19 cellular contexts compared by ENCODE assay signal in genomic region chr1:204091787-204092312, GRCh38.
"Had no signal": no experiment of that assay in that cellular context is flagged by ENCODE, and none has a peak within 500 bp of the region (broad histone marks: within the 10 kb centered on the region; RNA-seq: fewer than 3 reads in every experiment).

No MANE protein-coding gene starts in this region.

- H3K9me3 Mint-ChIP-seq: activated CD8-positive, alpha-beta T cell treated with anti-CD3 and anti-CD28 coated beads for 36 hours; activated naive CD4-positive, alpha-beta T cell treated with anti-CD3 and anti-CD28 coated beads, Interleukin-2, amount 50 U/mL, for 72 hours; naive B cell had no signal

- H3K27ac ChIP-seq: brain microvascular endothelial cell had no signal

- H3K36me3 ChIP-seq: brain microvascular endothelial cell, gastroesophageal sphincter, heart right ventricle, right atrium auricular region, suprapubic skin had no signal

- H3K4me1 Mint-ChIP-seq: naive B cell had no signal

- H3K4me3 ChIP-seq: gastroesophageal sphincter, heart right ventricle, right atrium auricular region, suprapubic skin had no signal

- H3K27me3 Mint-ChIP-seq: activated CD8-positive, alpha-beta T cell treated with anti-CD3 and anti-CD28 coated beads for 36 hours had no signal

- H3K4me3 Mint-ChIP-seq: activated CD8-positive, alpha-beta T cell treated with anti-CD3 and anti-CD28 coated beads for 36 hours; naive B cell; T-helper 17 cell had no signal

- DNase-seq: activated CD4-positive, alpha-beta T cell treated with anti-CD3 and anti-CD28 coated beads for 48 hours; activated CD8-positive, alpha-beta T cell treated with anti-CD3 and anti-CD28 coated beads for 36 hours; activated gamma-delta T cell; activated T-cell treated with anti-CD3 and anti-CD28 coated beads, Interleukin-2, amount 50 U/mL, for 48 hours; amygdala; brain microvascular endothelial cell; cerebellar nuclear complex; erythroblast; heart right ventricle; naive B cell; nucleus accumbens; small intestine; stimulated activated CD4-positive, alpha-beta T cell treated with anti-CD3 and anti-CD28 coated beads, Interleukin-4, amount 100 ng/mL, for 24 hours; stimulated activated naive CD4-positive, alpha-beta T cell treated with Interleukin-2 at 50 U/mL for 16 hours; T-helper 17 cell had no signal

- H3K9me3 ChIP-seq: gastroesophageal sphincter, heart right ventricle, right atrium auricular region, suprapubic skin had no signal

- H3K36me3 Mint-ChIP-seq: activated naive CD4-positive, alpha-beta T cell treated with anti-CD3 and anti-CD28 coated beads, Interleukin-2, amount 50 U/mL, for 72 hours; naive B cell had no signal

- H3K27me3 ChIP-seq: brain microvascular endothelial cell, gastroesophageal sphincter, heart right ventricle, right atrium auricular region, suprapubic skin had no signal

- H3K27ac Mint-ChIP-seq: activated CD8-positive, alpha-beta T cell treated with anti-CD3 and anti-CD28 coated beads for 36 hours; activated naive CD4-positive, alpha-beta T cell treated with anti-CD3 and anti-CD28 coated beads, Interleukin-2, amount 50 U/mL, for 72 hours; T-helper 17 cell had no signal

- ATAC-seq: activated CD8-positive, alpha-beta T cell treated with anti-CD3 and anti-CD28 coated beads for 36 hours; activated naive CD4-positive, alpha-beta T cell treated with anti-CD3 and anti-CD28 coated beads, Interleukin-2, amount 50 U/mL, for 72 hours; gastroesophageal sphincter; heart right ventricle; T-helper 17 cell had no signal
